In the genomic region with DNA sequence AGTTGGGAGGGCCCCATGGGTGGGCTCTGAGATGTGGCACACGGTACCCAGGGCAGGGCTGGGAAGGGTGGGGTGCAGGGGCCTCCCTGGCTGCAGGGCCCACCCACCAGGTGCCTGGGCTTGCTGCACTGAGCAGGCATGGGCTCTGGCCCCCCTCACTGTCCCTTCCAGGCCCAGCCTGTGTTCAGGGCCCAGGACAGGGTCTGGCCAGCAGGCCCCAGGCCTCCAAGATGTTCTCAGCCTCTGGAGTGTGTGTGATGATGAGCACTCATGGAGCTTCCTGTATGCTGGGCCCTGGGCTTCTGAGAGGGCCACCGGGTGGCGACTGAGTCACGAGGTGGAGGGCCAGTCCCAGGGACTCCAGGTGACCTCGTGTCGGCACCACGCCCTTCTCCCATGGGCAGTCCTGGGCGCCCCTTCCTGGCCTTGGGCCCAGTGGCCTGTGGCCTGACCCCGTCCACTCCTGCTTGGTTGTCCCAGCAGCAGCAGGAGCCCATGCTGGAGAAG, we compare ENCODE assay signal across 8 cellular contexts. TPM values are rescaled to one million over a fixed set of nuclear protein-coding genes. Genes with fewer than 3 reads are reported as not detected.
DNase-seq lines count a peak whose midpoint lies in the region; TF ChIP-seq lines count a peak whose summit lies in the region.

No MANE protein-coding gene starts in this region.

- H3K27ac ChIP-seq in caudate nucleus (ENCODE audit: low read depth, low read length) (no peak overlapping the region), substantia nigra (ENCODE audit: low read depth, low read length, poor library complexity, severe bottlenecking) (no peak overlapping the region)

- in situ Hi-C loops in astrocyte of the cerebellum (cut with HindIII; ENCODE audit: low sequenced_read_pairs): no loop called here

- DNase-seq in HT1080 (ENCODE audit: low read depth) (peak; percentile 43), astrocyte of the cerebellum (ENCODE audit: low read depth) (no peak), lung microvascular endothelial cell (ENCODE audit: low read depth in 2 of 2) (peak; percentile 26 to 39), caudate nucleus (lab: John Stamatoyannopoulos, UW) (no peak), NCI-H345 (lab: John Stamatoyannopoulos, UW) (no peak), GOT3 (lab: John Stamatoyannopoulos, UW) (no peak), substantia nigra (lab: John Stamatoyannopoulos, UW) (no peak)

- no peak for TF ChIP-seq CTCF in GM12875 (IDR thresholded peaks at IDR 0.05; ENCODE audit: borderline replicate concordance, insufficient read depth, low read depth, low read length)
- TF ChIP-seq CTCF in astrocyte of the cerebellum (IDR thresholded peaks at IDR 0.05; ENCODE audit: low read depth, low read length, missing control alignments): no peak

- peak overlapping the region; percentile 54 for H3K4me3 ChIP-seq in GM12875 (ENCODE audit: low read depth, low read length)
- peak overlapping the region; percentile 15 for H3K4me3 ChIP-seq in astrocyte of the cerebellum (ENCODE audit: low read depth, low read length)

RNA-seq across cellular contexts. Expression of a gene that starts 55.9 kb away (rescaled TPM):
- 5.3 and 5.8 TPM in 2 replicates for total RNA-seq in HT1080 (2014; rRNA removed; shearing (Covaris generic))
- 2.9 and 4.5 TPM in 2 replicates for polyA plus RNA-seq in HT1080 (2015; cell fraction: cytosol; rRNA removed)
- 46.2 and 50.9 TPM in 2 replicates for polyA plus RNA-seq in HT1080 (2015; cell fraction: nucleus; rRNA removed)
- 3.5 and 3.6 TPM in 2 replicates for total RNA-seq in lung microvascular endothelial cell

Comparison
In these comparisons a context has a peak if more than half of its experiments do, and no peak if none do; other contexts are left out.
1. DNase-seq: peak in HT1080 (single experiment) and lung microvascular endothelial cell (2 of 2); none in astrocyte of the cerebellum (single experiment), caudate nucleus (0 of 61), NCI-H345 (single experiment), GOT3 (single experiment) and substantia nigra (0 of 49).